In genomic region chr3:105850593-105850992, GRCh38 we compare ENCODE assay signal across 25 cellular contexts. TPM values are rescaled to one million over a fixed set of nuclear protein-coding genes. Genes with fewer than 3 reads are reported as not detected.
DNase-seq lines count a peak whose midpoint lies in the region; ATAC-seq and TF ChIP-seq lines count a peak whose summit lies in the region.
"Had no signal": no experiment of that assay in that cellular context is flagged by ENCODE, and none has a peak within 500 bp of the region (broad histone marks: within the 10 kb centered on the region; RNA-seq: fewer than 3 reads in every experiment).

No MANE protein-coding gene starts in this region.

- intact Hi-C loops in activated CD8-positive, alpha-beta T cell treated with anti-CD3 and anti-CD28 coated beads for 36 hours (cut with micrococcal nuclease): no loop called here

- no peak for DNase-seq in stimulated activated naive CD8-positive, alpha-beta T cell treated with anti-CD3 and anti-CD28 coated beads, Interleukin-15, amount 100 ng/mL, for 72 hours
- no peak for DNase-seq in activated CD8-positive, alpha-beta T cell treated with anti-CD3 and anti-CD28 coated beads for 36 hours
- DNase-seq in immature natural killer cell (peak in 2 of 3 donors; percentile 47 to 49), NK-92 (lab: John Stamatoyannopoulos, UW; ENCODE audit: unreplicated experiment) (no peak), occipital lobe (lab: John Stamatoyannopoulos, UW) (no peak)
- DNase-seq: AML-193, C1 segment of cervical spinal cord, Calu3, DMS153, DND-41, NCI-H1048, NCI-H1417, NCI-H1694, NCI-H2029 treated with DMSO at 0.1 percent for 48 hours, NCI-H446 treated with DMSO at 0.1 percent for 48 hours, NCI-H526, NCI-H82, OCI-M1, Peyer's patch, SIG-M5 had no signal

- peaks cover 4% of the 10 kb centered on the region for H3K9me3 Mint-ChIP-seq in stimulated activated naive CD8-positive, alpha-beta T cell treated with anti-CD3 and anti-CD28 coated beads, Interleukin-15, Interleukin-2, amounts not matched to agents 100 ng/mL and 50 ng/mL, for 24 hours
- no peaks in the 10 kb centered on the region for H3K9me3 Mint-ChIP-seq in stimulated activated naive CD8-positive, alpha-beta T cell treated with anti-CD3 and anti-CD28 coated beads, Interleukin-15, amount 100 ng/mL, for 72 hours
- peaks cover 10% of the 10 kb centered on the region for H3K9me3 Mint-ChIP-seq in activated CD8-positive, alpha-beta T cell treated with anti-CD3 and anti-CD28 coated beads for 36 hours
- H3K9me3 Mint-ChIP-seq in immature natural killer cell: no peaks in the 10 kb centered on the region
- H3K9me3 Mint-ChIP-seq: IgD-negative memory B cell had no signal

- peaks cover 84% of the 10 kb centered on the region for H3K36me3 Mint-ChIP-seq in stimulated activated naive CD8-positive, alpha-beta T cell treated with anti-CD3 and anti-CD28 coated beads, Interleukin-15, Interleukin-2, amounts not matched to agents 100 ng/mL and 50 ng/mL, for 24 hours (ENCODE audit: low read depth)
- H3K36me3 Mint-ChIP-seq in activated CD8-positive, alpha-beta T cell treated with anti-CD3 and anti-CD28 coated beads for 36 hours (ENCODE audit: low read depth): peaks cover 77% of the 10 kb centered on the region
- peaks cover 23 to 46% (median 26%) of the 10 kb centered on the region in 3 donors for H3K36me3 Mint-ChIP-seq in immature natural killer cell

- no peak for ATAC-seq in stimulated activated naive CD8-positive, alpha-beta T cell treated with anti-CD3 and anti-CD28 coated beads, Interleukin-15, amount 100 ng/mL, for 72 hours
- ATAC-seq in activated CD8-positive, alpha-beta T cell treated with anti-CD3 and anti-CD28 coated beads for 36 hours: no peak
- ATAC-seq in HG02973 (IDR thresholded peaks at IDR 0.05; ENCODE audit: unreplicated experiment): no peak
- ATAC-seq: A549, HCT116 had no signal

- peaks cover 82% of the 10 kb centered on the region for H3K4me1 Mint-ChIP-seq in stimulated activated naive CD8-positive, alpha-beta T cell treated with anti-CD3 and anti-CD28 coated beads, Interleukin-15, Interleukin-2, amounts not matched to agents 100 ng/mL and 50 ng/mL, for 24 hours (ENCODE audit: low read depth)
- H3K4me1 Mint-ChIP-seq in stimulated activated naive CD8-positive, alpha-beta T cell treated with anti-CD3 and anti-CD28 coated beads, Interleukin-15, amount 100 ng/mL, for 72 hours: peaks cover 68% of the 10 kb centered on the region
- peaks cover 71% of the 10 kb centered on the region for H3K4me1 Mint-ChIP-seq in activated CD8-positive, alpha-beta T cell treated with anti-CD3 and anti-CD28 coated beads for 36 hours (ENCODE audit: low read depth)
- peaks cover 72 to 95% of the 10 kb centered on the region in 2 donors for H3K4me1 Mint-ChIP-seq in immature natural killer cell

- H3K27ac Mint-ChIP-seq in stimulated activated naive CD8-positive, alpha-beta T cell treated with anti-CD3 and anti-CD28 coated beads, Interleukin-15, Interleukin-2, amounts not matched to agents 100 ng/mL and 50 ng/mL, for 24 hours: peak overlapping the region; percentile 54
- no peak overlapping the region for H3K27ac Mint-ChIP-seq in stimulated activated naive CD8-positive, alpha-beta T cell treated with anti-CD3 and anti-CD28 coated beads, Interleukin-15, amount 100 ng/mL, for 72 hours
- peak overlapping the region; percentile 69 for H3K27ac Mint-ChIP-seq in activated CD8-positive, alpha-beta T cell treated with anti-CD3 and anti-CD28 coated beads for 36 hours
- peak overlapping the region; percentile 29 to 89 (median 72) for H3K27ac Mint-ChIP-seq in immature natural killer cell

- H3K27me3 Mint-ChIP-seq in stimulated activated naive CD8-positive, alpha-beta T cell treated with anti-CD3 and anti-CD28 coated beads, Interleukin-15, Interleukin-2, amounts not matched to agents 100 ng/mL and 50 ng/mL, for 24 hours: no peaks in the 10 kb centered on the region
- no peaks in the 10 kb centered on the region for H3K27me3 Mint-ChIP-seq in stimulated activated naive CD8-positive, alpha-beta T cell treated with anti-CD3 and anti-CD28 coated beads, Interleukin-15, amount 100 ng/mL, for 72 hours
- H3K27me3 Mint-ChIP-seq in activated CD8-positive, alpha-beta T cell treated with anti-CD3 and anti-CD28 coated beads for 36 hours: no peaks in the 10 kb centered on the region
- H3K27me3 Mint-ChIP-seq in immature natural killer cell (ENCODE audit: low read depth in 3 of 3): peaks cover 0 to 4% (median 3%) of the 10 kb centered on the region in 3 donors
- H3K27me3 Mint-ChIP-seq: IgD-negative memory B cell had no signal

- CTCF ChIA-PET in activated CD8-positive, alpha-beta T cell treated with anti-CD3 and anti-CD28 coated beads for 36 hours (lab: Charles Lee): no interaction called here

- TF ChIP-seq CTCF in activated CD8-positive, alpha-beta T cell treated with anti-CD3 and anti-CD28 coated beads for 36 hours (IDR thresholded peaks at IDR 0.05): no peak

- POLR2A ChIA-PET in activated CD8-positive, alpha-beta T cell treated with anti-CD3 and anti-CD28 coated beads for 36 hours (lab: Charles Lee): interaction anchor here (1.0 to 1.5 kb wide), 2 partner anchors 14 to 21 kb away, joined by 3 to 6 read pairs; no protein-coding TSS in a partner anchor

- H3K4me3 Mint-ChIP-seq in stimulated activated naive CD8-positive, alpha-beta T cell treated with anti-CD3 and anti-CD28 coated beads, Interleukin-15, Interleukin-2, amounts not matched to agents 100 ng/mL and 50 ng/mL, for 24 hours: no peak overlapping the region
- no peak overlapping the region for H3K4me3 Mint-ChIP-seq in stimulated activated naive CD8-positive, alpha-beta T cell treated with anti-CD3 and anti-CD28 coated beads, Interleukin-15, amount 100 ng/mL, for 72 hours
- H3K4me3 Mint-ChIP-seq in activated CD8-positive, alpha-beta T cell treated with anti-CD3 and anti-CD28 coated beads for 36 hours: no peak overlapping the region
- peak overlapping the region; percentile 4 to 74 (median 57) for H3K4me3 Mint-ChIP-seq in immature natural killer cell

RNA-seq across cellular contexts. Expression of gene CBLB, which starts 18.2 kb away (rescaled TPM):
- 100 to 1,000 TPM; 104 to 113 TPM for total RNA-seq in activated CD8-positive, alpha-beta T cell treated with anti-CD3 and anti-CD28 coated beads for 36 hours
- 10 to 100 TPM; 27.7 to 62.4 (median 31.5) TPM for polyA plus RNA-seq in immature natural killer cell
- total RNA-seq in occipital lobe: 59.6 TPM

Comparison
In these comparisons a context has a peak if more than half of its experiments do, and no peak if none do; other contexts are left out.
1. H3K27ac Mint-ChIP-seq: peak in stimulated activated naive CD8-positive, alpha-beta T cell treated with anti-CD3 and anti-CD28 coated beads, Interleukin-15, Interleukin-2, amounts not matched to agents 100 ng/mL and 50 ng/mL, for 24 hours (single experiment), activated CD8-positive, alpha-beta T cell treated with anti-CD3 and anti-CD28 coated beads for 36 hours (single experiment) and immature natural killer cell (6 of 6); none in stimulated activated naive CD8-positive, alpha-beta T cell treated with anti-CD3 and anti-CD28 coated beads, Interleukin-15, amount 100 ng/mL, for 72 hours (0 of 2).
2. H3K4me3 Mint-ChIP-seq: peak in immature natural killer cell (5 of 5); none in stimulated activated naive CD8-positive, alpha-beta T cell treated with anti-CD3 and anti-CD28 coated beads, Interleukin-15, Interleukin-2, amounts not matched to agents 100 ng/mL and 50 ng/mL, for 24 hours (single experiment), stimulated activated naive CD8-positive, alpha-beta T cell treated with anti-CD3 and anti-CD28 coated beads, Interleukin-15, amount 100 ng/mL, for 72 hours (0 of 2) and activated CD8-positive, alpha-beta T cell treated with anti-CD3 and anti-CD28 coated beads for 36 hours (single experiment).
3. DNase-seq: peak in immature natural killer cell (2 of 3); none in stimulated activated naive CD8-positive, alpha-beta T cell treated with anti-CD3 and anti-CD28 coated beads, Interleukin-15, amount 100 ng/mL, for 72 hours (0 of 2), activated CD8-positive, alpha-beta T cell treated with anti-CD3 and anti-CD28 coated beads for 36 hours (single experiment), NK-92 (single experiment) and occipital lobe (single experiment).